In the genomic region with DNA sequence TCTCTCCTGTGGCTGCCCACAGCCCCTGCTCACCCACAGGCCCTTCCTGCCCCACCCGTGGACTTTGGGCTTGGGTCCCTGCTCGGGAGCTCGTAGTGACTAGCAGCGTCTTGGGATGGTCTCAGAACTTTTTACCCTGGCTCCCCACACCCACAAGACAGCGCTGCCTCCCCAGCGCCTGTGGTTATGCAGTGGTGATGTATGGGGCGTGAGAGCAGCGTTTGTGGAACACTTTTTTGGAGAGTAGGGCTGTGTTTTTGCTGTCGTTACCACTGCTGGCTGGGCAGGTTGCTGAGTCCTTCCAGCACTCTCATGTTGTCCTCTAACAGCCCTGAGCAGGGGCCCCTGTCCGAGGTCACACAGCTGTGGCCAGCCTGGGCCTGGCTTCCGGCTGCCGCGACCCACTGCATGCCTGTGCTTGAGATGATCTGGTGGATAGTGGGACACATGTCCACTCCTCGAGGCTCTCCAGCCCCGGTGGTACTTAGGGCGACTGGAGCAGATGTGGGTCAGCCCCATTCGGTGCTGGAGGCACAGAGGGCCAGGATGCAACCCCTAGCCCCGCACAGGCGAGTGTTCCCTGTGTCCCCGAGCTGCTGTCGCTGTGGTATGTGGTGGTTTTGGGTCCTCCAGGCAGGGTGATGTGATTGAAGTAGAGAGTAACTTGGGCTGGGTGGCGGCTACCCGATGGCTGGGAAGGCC, we compare ENCODE assay signal across 1 cellular context.
TF ChIP-seq lines count a peak whose summit lies in the region.

No MANE protein-coding gene starts in this region.

TF ChIP-seq in HepG2, 621 proteins besides CTCF, POLR2A, EP300 and RAD21 (continued from another document and continues in another):
- TF ChIP-seq, protein P1, sequence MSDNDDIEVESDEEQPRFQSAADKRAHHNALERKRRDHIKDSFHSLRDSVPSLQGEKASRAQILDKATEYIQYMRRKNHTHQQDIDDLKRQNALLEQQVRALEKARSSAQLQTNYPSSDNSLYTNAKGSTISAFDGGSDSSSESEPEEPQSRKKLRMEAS (IDR thresholded peaks at IDR 0.05): peak; percentile 87
- TF ChIP-seq KLF16 (CRISPR knock-in tag; IDR thresholded peaks at IDR 0.05): peak in 1 of 2 experiments; percentile 31; a peak in 1 of 4 replicates
- no peak for TF ChIP-seq ZNF207 (IDR thresholded peaks at IDR 0.05; ENCODE audit: borderline replicate concordance)
- peak; percentile 85 for TF ChIP-seq ZFX (CRISPR knock-in tag; IDR thresholded peaks at IDR 0.05; ENCODE audit: low read depth)
- no peak for TF ChIP-seq MZF1 (CRISPR knock-in tag; IDR thresholded peaks at IDR 0.05; ENCODE audit: borderline replicate concordance)
- no peak for TF ChIP-seq PCBP1 (IDR thresholded peaks at IDR 0.05; ENCODE audit: borderline replicate concordance, low read depth, low read length)
- no peak for TF ChIP-seq FOXP1 (IDR thresholded peaks at IDR 0.05)
- TF ChIP-seq FOXP1 (CRISPR knock-in tag; IDR thresholded peaks at IDR 0.05): no peak
- 0 out of 2 replicates have a peak, but pooled peaks have one; percentile 24 for TF ChIP-seq ZNF773 (CRISPR knock-in tag; IDR thresholded peaks at IDR 0.05; ENCODE audit: borderline replicate concordance)
- no peak for TF ChIP-seq ZNF674 (CRISPR knock-in tag; IDR thresholded peaks at IDR 0.05; ENCODE audit: low read depth)
- TF ChIP-seq, protein P2, sequence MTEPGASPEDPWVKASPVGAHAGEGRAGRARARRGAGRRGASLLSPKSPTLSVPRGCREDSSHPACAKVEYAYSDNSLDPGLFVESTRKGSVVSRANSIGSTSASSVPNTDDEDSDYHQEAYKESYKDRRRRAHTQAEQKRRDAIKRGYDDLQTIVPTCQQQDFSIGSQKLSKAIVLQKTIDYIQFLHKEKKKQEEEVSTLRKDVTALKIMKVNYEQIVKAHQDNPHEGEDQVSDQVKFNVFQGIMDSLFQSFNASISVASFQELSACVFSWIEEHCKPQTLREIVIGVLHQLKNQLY (CRISPR knock-in tag; IDR thresholded peaks at IDR 0.05): no peak
- TF ChIP-seq, protein P3, sequence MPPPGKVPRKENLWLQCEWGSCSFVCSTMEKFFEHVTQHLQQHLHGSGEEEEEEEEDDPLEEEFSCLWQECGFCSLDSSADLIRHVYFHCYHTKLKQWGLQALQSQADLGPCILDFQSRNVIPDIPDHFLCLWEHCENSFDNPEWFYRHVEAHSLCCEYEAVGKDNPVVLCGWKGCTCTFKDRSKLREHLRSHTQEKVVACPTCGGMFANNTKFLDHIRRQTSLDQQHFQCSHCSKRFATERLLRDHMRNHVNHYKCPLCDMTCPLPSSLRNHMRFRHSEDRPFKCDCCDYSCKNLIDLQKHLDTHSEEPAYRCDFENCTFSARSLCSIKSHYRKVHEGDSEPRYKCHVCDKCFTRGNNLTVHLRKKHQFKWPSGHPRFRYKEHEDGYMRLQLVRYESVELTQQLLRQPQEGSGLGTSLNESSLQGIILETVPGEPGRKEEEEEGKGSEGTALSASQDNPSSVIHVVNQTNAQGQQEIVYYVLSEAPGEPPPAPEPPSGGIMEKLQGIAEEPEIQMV (CRISPR knock-in tag; IDR thresholded peaks at IDR 0.05; ENCODE audit: low read depth): no peak
- TF ChIP-seq ZBTB42 (CRISPR knock-in tag; IDR thresholded peaks at IDR 0.05): no peak
- TF ChIP-seq, protein P4, sequence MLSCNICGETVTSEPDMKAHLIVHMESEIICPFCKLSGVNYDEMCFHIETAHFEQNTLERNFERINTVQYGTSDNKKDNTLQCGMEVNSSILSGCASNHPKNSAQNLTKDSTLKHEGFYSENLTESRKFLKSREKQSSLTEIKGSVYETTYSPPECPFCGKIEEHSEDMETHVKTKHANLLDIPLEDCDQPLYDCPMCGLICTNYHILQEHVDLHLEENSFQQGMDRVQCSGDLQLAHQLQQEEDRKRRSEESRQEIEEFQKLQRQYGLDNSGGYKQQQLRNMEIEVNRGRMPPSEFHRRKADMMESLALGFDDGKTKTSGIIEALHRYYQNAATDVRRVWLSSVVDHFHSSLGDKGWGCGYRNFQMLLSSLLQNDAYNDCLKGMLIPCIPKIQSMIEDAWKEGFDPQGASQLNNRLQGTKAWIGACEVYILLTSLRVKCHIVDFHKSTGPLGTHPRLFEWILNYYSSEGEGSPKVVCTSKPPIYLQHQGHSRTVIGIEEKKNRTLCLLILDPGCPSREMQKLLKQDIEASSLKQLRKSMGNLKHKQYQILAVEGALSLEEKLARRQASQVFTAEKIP (CRISPR knock-in tag; IDR thresholded peaks at IDR 0.05; ENCODE audit: borderline replicate concordance): no peak
- no peak for TF ChIP-seq ZFP82 (CRISPR knock-in tag; IDR thresholded peaks at IDR 0.05; ENCODE audit: borderline replicate concordance)
- TF ChIP-seq ZSCAN9 (CRISPR knock-in tag; IDR thresholded peaks at IDR 0.05; ENCODE audit: borderline replicate concordance): no peak
- TF ChIP-seq, protein P5, sequence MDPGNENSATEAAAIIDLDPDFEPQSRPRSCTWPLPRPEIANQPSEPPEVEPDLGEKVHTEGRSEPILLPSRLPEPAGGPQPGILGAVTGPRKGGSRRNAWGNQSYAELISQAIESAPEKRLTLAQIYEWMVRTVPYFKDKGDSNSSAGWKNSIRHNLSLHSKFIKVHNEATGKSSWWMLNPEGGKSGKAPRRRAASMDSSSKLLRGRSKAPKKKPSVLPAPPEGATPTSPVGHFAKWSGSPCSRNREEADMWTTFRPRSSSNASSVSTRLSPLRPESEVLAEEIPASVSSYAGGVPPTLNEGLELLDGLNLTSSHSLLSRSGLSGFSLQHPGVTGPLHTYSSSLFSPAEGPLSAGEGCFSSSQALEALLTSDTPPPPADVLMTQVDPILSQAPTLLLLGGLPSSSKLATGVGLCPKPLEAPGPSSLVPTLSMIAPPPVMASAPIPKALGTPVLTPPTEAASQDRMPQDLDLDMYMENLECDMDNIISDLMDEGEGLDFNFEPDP (CRISPR knock-in tag; conservative IDR thresholded peaks at IDR 0.05): no peak
- no peak for TF ChIP-seq STAG1 (CRISPR knock-in tag; IDR thresholded peaks at IDR 0.05)
- peak; percentile 76; the same call in 1 of the 2 replicates for TF ChIP-seq HNRNPL (IDR thresholded peaks at IDR 0.05; ENCODE audit: low read depth, low read length)
- TF ChIP-seq, protein P6, sequence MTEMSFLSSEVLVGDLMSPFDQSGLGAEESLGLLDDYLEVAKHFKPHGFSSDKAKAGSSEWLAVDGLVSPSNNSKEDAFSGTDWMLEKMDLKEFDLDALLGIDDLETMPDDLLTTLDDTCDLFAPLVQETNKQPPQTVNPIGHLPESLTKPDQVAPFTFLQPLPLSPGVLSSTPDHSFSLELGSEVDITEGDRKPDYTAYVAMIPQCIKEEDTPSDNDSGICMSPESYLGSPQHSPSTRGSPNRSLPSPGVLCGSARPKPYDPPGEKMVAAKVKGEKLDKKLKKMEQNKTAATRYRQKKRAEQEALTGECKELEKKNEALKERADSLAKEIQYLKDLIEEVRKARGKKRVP (CRISPR knock-in tag; IDR thresholded peaks at IDR 0.05): no peak
- TF ChIP-seq, protein P7, sequence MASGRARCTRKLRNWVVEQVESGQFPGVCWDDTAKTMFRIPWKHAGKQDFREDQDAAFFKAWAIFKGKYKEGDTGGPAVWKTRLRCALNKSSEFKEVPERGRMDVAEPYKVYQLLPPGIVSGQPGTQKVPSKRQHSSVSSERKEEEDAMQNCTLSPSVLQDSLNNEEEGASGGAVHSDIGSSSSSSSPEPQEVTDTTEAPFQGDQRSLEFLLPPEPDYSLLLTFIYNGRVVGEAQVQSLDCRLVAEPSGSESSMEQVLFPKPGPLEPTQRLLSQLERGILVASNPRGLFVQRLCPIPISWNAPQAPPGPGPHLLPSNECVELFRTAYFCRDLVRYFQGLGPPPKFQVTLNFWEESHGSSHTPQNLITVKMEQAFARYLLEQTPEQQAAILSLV (CRISPR knock-in tag; IDR thresholded peaks at IDR 0.05; ENCODE audit: borderline replicate concordance): peak; percentile 56; the same call in 1 of the 2 replicates
- TF ChIP-seq TCF12 (IDR thresholded peaks at IDR 0.05): no peak
- TF ChIP-seq TCF12 (CRISPR knock-in tag; IDR thresholded peaks at IDR 0.05): peak; percentile 51; the same call in 1 of the 2 replicates
- TF ChIP-seq ZNF780A (CRISPR knock-in tag; IDR thresholded peaks at IDR 0.05): no peak
- TF ChIP-seq, protein P8, sequence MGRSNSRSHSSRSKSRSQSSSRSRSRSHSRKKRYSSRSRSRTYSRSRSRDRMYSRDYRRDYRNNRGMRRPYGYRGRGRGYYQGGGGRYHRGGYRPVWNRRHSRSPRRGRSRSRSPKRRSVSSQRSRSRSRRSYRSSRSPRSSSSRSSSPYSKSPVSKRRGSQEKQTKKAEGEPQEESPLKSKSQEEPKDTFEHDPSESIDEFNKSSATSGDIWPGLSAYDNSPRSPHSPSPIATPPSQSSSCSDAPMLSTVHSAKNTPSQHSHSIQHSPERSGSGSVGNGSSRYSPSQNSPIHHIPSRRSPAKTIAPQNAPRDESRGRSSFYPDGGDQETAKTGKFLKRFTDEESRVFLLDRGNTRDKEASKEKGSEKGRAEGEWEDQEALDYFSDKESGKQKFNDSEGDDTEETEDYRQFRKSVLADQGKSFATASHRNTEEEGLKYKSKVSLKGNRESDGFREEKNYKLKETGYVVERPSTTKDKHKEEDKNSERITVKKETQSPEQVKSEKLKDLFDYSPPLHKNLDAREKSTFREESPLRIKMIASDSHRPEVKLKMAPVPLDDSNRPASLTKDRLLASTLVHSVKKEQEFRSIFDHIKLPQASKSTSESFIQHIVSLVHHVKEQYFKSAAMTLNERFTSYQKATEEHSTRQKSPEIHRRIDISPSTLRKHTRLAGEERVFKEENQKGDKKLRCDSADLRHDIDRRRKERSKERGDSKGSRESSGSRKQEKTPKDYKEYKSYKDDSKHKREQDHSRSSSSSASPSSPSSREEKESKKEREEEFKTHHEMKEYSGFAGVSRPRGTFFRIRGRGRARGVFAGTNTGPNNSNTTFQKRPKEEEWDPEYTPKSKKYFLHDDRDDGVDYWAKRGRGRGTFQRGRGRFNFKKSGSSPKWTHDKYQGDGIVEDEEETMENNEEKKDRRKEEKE (IDR thresholded peaks at IDR 0.05): no peak
- TF ChIP-seq TOPORS (CRISPR knock-in tag; IDR thresholded peaks at IDR 0.05): no peak
- 0 out of 2 replicates have a peak, but pooled peaks have one; percentile 65 for TF ChIP-seq ZNF17 (CRISPR knock-in tag; IDR thresholded peaks at IDR 0.05)
- TF ChIP-seq ZSCAN25 (CRISPR knock-in tag; IDR thresholded peaks at IDR 0.05): 0 out of 2 replicates have a peak, but pooled peaks have one; percentile 6
- TF ChIP-seq, protein P9, sequence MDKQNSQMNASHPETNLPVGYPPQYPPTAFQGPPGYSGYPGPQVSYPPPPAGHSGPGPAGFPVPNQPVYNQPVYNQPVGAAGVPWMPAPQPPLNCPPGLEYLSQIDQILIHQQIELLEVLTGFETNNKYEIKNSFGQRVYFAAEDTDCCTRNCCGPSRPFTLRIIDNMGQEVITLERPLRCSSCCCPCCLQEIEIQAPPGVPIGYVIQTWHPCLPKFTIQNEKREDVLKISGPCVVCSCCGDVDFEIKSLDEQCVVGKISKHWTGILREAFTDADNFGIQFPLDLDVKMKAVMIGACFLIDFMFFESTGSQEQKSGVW (CRISPR knock-in tag; IDR thresholded peaks at IDR 0.05; ENCODE audit: borderline replicate concordance): no peak
- no peak for TF ChIP-seq ZNF484 (CRISPR knock-in tag; IDR thresholded peaks at IDR 0.05; ENCODE audit: borderline replicate concordance, low read depth)
- no peak for TF ChIP-seq NR1H2 (CRISPR knock-in tag; IDR thresholded peaks at IDR 0.05; ENCODE audit: borderline replicate concordance, low read depth)
- peak; percentile 53; the same call in 1 of the 2 replicates for TF ChIP-seq KDM2A (CRISPR knock-in tag; IDR thresholded peaks at IDR 0.05; ENCODE audit: borderline replicate concordance, low read depth)
- TF ChIP-seq ZNF619 (CRISPR knock-in tag; IDR thresholded peaks at IDR 0.05): no peak
- TF ChIP-seq ZNF572 (CRISPR knock-in tag; IDR thresholded peaks at IDR 0.05): 0 out of 2 replicates have a peak, but pooled peaks have one; percentile 25
- peak; percentile 26 for TF ChIP-seq RBM39 (IDR thresholded peaks at IDR 0.05; ENCODE audit: low read depth, low read length, poor library complexity, severe bottlenecking)
- TF ChIP-seq KMT2B (CRISPR knock-in tag; IDR thresholded peaks at IDR 0.05): no peak
- peak; percentile 47; the same call in 1 of the 2 replicates for TF ChIP-seq ELF1 (CRISPR knock-in tag; IDR thresholded peaks at IDR 0.05)
- 0 out of 2 replicates have a peak, but pooled peaks have one; percentile 17 for TF ChIP-seq SOX5 (CRISPR knock-in tag; IDR thresholded peaks at IDR 0.05; ENCODE audit: borderline replicate concordance)
- TF ChIP-seq ETV5 (CRISPR knock-in tag; IDR thresholded peaks at IDR 0.05; ENCODE audit: borderline replicate concordance): peak; percentile 88
- TF ChIP-seq FOXO1 (CRISPR knock-in tag; IDR thresholded peaks at IDR 0.05): no peak
- no peak for TF ChIP-seq ZSCAN20 (CRISPR knock-in tag; IDR thresholded peaks at IDR 0.05; ENCODE audit: borderline replicate concordance)
- no peak for TF ChIP-seq MATR3 (CRISPR knock-in tag; IDR thresholded peaks at IDR 0.05)
- no peak for TF ChIP-seq ZNF713 (CRISPR knock-in tag; IDR thresholded peaks at IDR 0.05)
- TF ChIP-seq, protein P10, sequence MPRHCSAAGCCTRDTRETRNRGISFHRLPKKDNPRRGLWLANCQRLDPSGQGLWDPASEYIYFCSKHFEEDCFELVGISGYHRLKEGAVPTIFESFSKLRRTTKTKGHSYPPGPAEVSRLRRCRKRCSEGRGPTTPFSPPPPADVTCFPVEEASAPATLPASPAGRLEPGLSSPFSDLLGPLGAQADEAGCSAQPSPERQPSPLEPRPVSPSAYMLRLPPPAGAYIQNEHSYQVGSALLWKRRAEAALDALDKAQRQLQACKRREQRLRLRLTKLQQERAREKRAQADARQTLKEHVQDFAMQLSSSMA (CRISPR knock-in tag; IDR thresholded peaks at IDR 0.05): no peak
- no peak for TF ChIP-seq ZNF282 (IDR thresholded peaks at IDR 0.05; ENCODE audit: partially characterized antibody)
- TF ChIP-seq, protein P11, sequence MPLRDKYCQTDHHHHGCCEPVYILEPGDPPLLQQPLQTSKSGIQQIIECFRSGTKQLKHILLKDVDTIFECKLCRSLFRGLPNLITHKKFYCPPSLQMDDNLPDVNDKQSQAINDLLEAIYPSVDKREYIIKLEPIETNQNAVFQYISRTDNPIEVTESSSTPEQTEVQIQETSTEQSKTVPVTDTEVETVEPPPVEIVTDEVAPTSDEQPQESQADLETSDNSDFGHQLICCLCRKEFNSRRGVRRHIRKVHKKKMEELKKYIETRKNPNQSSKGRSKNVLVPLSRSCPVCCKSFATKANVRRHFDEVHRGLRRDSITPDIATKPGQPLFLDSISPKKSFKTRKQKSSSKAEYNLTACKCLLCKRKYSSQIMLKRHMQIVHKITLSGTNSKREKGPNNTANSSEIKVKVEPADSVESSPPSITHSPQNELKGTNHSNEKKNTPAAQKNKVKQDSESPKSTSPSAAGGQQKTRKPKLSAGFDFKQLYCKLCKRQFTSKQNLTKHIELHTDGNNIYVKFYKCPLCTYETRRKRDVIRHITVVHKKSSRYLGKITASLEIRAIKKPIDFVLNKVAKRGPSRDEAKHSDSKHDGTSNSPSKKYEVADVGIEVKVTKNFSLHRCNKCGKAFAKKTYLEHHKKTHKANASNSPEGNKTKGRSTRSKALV (CRISPR knock-in tag; IDR thresholded peaks at IDR 0.05): peak; percentile 77; the same call in 1 of the 2 replicates
- TF ChIP-seq, protein P12, sequence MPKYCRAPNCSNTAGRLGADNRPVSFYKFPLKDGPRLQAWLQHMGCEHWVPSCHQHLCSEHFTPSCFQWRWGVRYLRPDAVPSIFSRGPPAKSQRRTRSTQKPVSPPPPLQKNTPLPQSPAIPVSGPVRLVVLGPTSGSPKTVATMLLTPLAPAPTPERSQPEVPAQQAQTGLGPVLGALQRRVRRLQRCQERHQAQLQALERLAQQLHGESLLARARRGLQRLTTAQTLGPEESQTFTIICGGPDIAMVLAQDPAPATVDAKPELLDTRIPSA (CRISPR knock-in tag; IDR thresholded peaks at IDR 0.05; ENCODE audit: borderline replicate concordance): no peak
